In genomic region chr10:79623663-79624062, GRCh38 we compare ENCODE assay signal across 1 cellular context.
TF ChIP-seq lines count a peak whose summit lies in the region.

No MANE protein-coding gene starts in this region.

TF ChIP-seq in HEK293, 187 proteins besides CTCF, POLR2A, EP300 and RAD21 (continued from another document):
- TF ChIP-seq ZNF280D (tag by site-specific recombination; IDR thresholded peaks at IDR 0.05), result peak; percentile 50; the same call in 1 of the 2 replicates
